9 cellular contexts compared by ENCODE assay signal in genomic region chr3:150469031-150469930, GRCh38.
DNase-seq lines count a peak whose midpoint lies in the region; ATAC-seq and TF ChIP-seq lines count a peak whose summit lies in the region.
"Had no signal": no experiment of that assay in that cellular context is flagged by ENCODE, and none has a peak within 500 bp of the region (broad histone marks: within the 10 kb centered on the region; RNA-seq: fewer than 3 reads in every experiment).

No MANE protein-coding gene starts in this region.

- DNase-seq in Right ventricle myocardium superior: no peak
- no peak for DNase-seq in cardiac septum (ENCODE audit: low spot score)
- DNase-seq in choroid plexus epithelial cell (ENCODE audit: low read depth): peak; percentile 98
- no peak for DNase-seq in NCI-H1092 treated with DMSO at 0.1 percent for 48 hours (lab: John Stamatoyannopoulos, UW)

- 87 to 96% methylated on average over 10 to 11 of the region's 15 CpGs for WGBS in mesodermal cell (ENCODE audit: insufficient coverage in 2 of 2), 2 experiments

- ATAC-seq in Right ventricle myocardium superior (ENCODE audit: poor library complexity) (peak; percentile 69), GM18909 (IDR thresholded peaks at IDR 0.05; ENCODE audit: poor library complexity, unreplicated experiment) (no peak), GM19455 (IDR thresholded peaks at IDR 0.05; ENCODE audit: unreplicated experiment) (no peak), HG03442 (IDR thresholded peaks at IDR 0.05; ENCODE audit: unreplicated experiment) (no peak)

- H3K36me3 ChIP-seq in mesodermal cell (ENCODE audit: control insufficient read depth, insufficient read depth, low read length): no peaks in the 10 kb centered on the region

- no peak for TF ChIP-seq CTCF in choroid plexus epithelial cell (conservative IDR thresholded peaks at IDR 0.05; ENCODE audit: low read depth, low read length)

- peaks cover 32% of the 10 kb centered on the region for H3K4me1 ChIP-seq in mesodermal cell (ENCODE audit: control insufficient read depth, insufficient read depth, low read length, poor library complexity, severe bottlenecking)

- H3K9me3 ChIP-seq in mesodermal cell (ENCODE audit: control insufficient read depth, low read length): no peaks in the 10 kb centered on the region

- H3K27ac ChIP-seq in mesodermal cell (ENCODE audit: low read depth, low read length, severe bottlenecking): peak overlapping the region; percentile 91
- H3K27ac ChIP-seq: C4-2B had no signal

- intact Hi-C loops in Right ventricle myocardium superior (cut with DNase I): no loop called here
- intact Hi-C loops in cardiac septum (cut with DNase I): no loop called here

- no peak overlapping the region for H3K4me3 ChIP-seq in choroid plexus epithelial cell (ENCODE audit: low read depth, low read length)
- no peak overlapping the region for H3K4me3 ChIP-seq in mesodermal cell (ENCODE audit: extremely low read depth, insufficient read depth, low read length, poor library complexity, severe bottlenecking)
